30 cellular contexts compared by ENCODE assay signal in the genomic region with DNA sequence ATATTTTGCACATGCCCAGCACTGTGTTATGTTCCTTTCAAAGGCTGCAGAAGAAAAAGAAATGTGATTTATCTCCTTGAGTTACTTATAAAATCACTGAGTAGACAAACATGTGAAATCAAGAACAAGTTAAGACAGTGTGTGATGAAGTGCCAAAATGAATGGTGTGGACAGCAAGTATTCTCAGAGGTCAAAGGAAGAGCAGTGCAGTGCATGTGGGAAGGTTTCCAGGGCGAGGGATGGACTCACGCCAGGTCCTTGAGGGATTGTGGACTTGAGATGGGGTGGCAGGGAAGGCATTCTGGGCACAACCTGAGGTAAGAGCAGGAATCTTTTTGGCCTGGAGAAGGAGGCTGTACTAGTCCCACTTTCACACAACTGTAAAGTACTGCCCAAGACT.
A peak's percentile ranks its signal among the peaks of the same experiment; 100 is the strongest.
DNase-seq lines count a peak whose midpoint lies in the region; ATAC-seq and TF ChIP-seq lines count a peak whose summit lies in the region.
"Had no signal": no experiment of that assay in that cellular context is flagged by ENCODE, and none has a peak within 500 bp of the region (broad histone marks: within the 10 kb centered on the region; RNA-seq: fewer than 3 reads in every experiment).

No MANE protein-coding gene starts in this region.

- no peak overlapping the region for H3K4me3 ChIP-seq in fibroblast of pulmonary artery (replicated peaks; ENCODE audit: low read depth, low read length)
- H3K4me3 ChIP-seq in psoas muscle: no peak overlapping the region
- H3K4me3 ChIP-seq: BLaER1, body of pancreas, coronary artery, esophagus muscularis mucosa, HAP-1, neural progenitor cell had no signal

- no peaks in the 10 kb centered on the region for H3K4me1 ChIP-seq in psoas muscle
- H3K4me1 ChIP-seq: BLaER1, body of pancreas, HAP-1, neural progenitor cell had no signal

- peak in 3 of 4 donors; percentile 47 to 55 (median 49) for ATAC-seq in psoas muscle
- no peak for ATAC-seq in activated CD8-positive, alpha-beta T cell treated with anti-CD3 and anti-CD28 coated beads for 36 hours
- no peak for ATAC-seq in GM21717 (IDR thresholded peaks at IDR 0.05; ENCODE audit: unreplicated experiment)
- ATAC-seq: body of pancreas had no signal

- CTCF ChIA-PET in activated CD8-positive, alpha-beta T cell treated with anti-CD3 and anti-CD28 coated beads for 36 hours (lab: Charles Lee): no interaction called here

- H3K27ac ChIP-seq in VCaP: peak overlapping the region; percentile 52
- no peak overlapping the region for H3K27ac ChIP-seq in psoas muscle
- H3K27ac ChIP-seq: BLaER1, body of pancreas, coronary artery, neural progenitor cell had no signal

- no peaks in the 10 kb centered on the region for H3K4me1 Mint-ChIP-seq in activated CD8-positive, alpha-beta T cell treated with anti-CD3 and anti-CD28 coated beads for 36 hours (ENCODE audit: low read depth)
- H3K4me1 Mint-ChIP-seq: activated B cell treated with CpG ODN at 0.5 μM for 24 hours; activated naive CD8-positive, alpha-beta T cell treated with anti-CD3 and anti-CD28 coated beads for 36 hours; endodermal cell had no signal

- peaks cover 9% of the 10 kb centered on the region for H3K36me3 Mint-ChIP-seq in activated CD8-positive, alpha-beta T cell treated with anti-CD3 and anti-CD28 coated beads for 36 hours (ENCODE audit: low read depth)

- POLR2A ChIA-PET in activated CD8-positive, alpha-beta T cell treated with anti-CD3 and anti-CD28 coated beads for 36 hours (lab: Charles Lee): interaction anchor here (0.7 kb wide), 1 partner anchor 20 kb away, joined by 3 read pairs; no protein-coding TSS in a partner anchor

- H3K4me3 Mint-ChIP-seq in activated CD8-positive, alpha-beta T cell treated with anti-CD3 and anti-CD28 coated beads for 36 hours: no peak overlapping the region
- H3K4me3 Mint-ChIP-seq: activated B cell treated with CpG ODN at 0.5 μM for 24 hours; activated naive CD8-positive, alpha-beta T cell treated with anti-CD3 and anti-CD28 coated beads for 36 hours; endodermal cell; neural progenitor cell had no signal

- 61 to 80% (median 70%) methylated on average over 2 of the region's 2 CpGs for WGBS in psoas muscle, 3 donors

- H3K27me3 ChIP-seq in psoas muscle (ENCODE audit: insufficient read depth in 3 of 3, low read length in 2 of 3): no peaks in the 10 kb centered on the region
- H3K27me3 ChIP-seq: BLaER1, body of pancreas, esophagus muscularis mucosa, neural progenitor cell had no signal

- peaks cover 3 to 46% of the 10 kb centered on the region in 2 donors for H3K36me3 ChIP-seq in psoas muscle (ENCODE audit: insufficient read depth in 1 of 2, low read depth in 1 of 2)
- H3K36me3 ChIP-seq: HAP-1, neural progenitor cell had no signal

- TF ChIP-seq CTCF in VCaP (conservative IDR thresholded peaks at IDR 0.05) (no peak), fibroblast of pulmonary artery (IDR thresholded peaks at IDR 0.05; ENCODE audit: low read length, missing control alignments) (no peak), psoas muscle (IDR thresholded peaks at IDR 0.05) (no peak)
- TF ChIP-seq CTCF in activated CD8-positive, alpha-beta T cell treated with anti-CD3 and anti-CD28 coated beads for 36 hours (IDR thresholded peaks at IDR 0.05): no peak

- no peaks in the 10 kb centered on the region for H3K27me3 Mint-ChIP-seq in activated CD8-positive, alpha-beta T cell treated with anti-CD3 and anti-CD28 coated beads for 36 hours
- H3K27me3 Mint-ChIP-seq: activated naive CD8-positive, alpha-beta T cell treated with anti-CD3 and anti-CD28 coated beads for 36 hours had no signal

- intact Hi-C loops in psoas muscle (cut with DNase I): no loop called here
- intact Hi-C loops in activated CD8-positive, alpha-beta T cell treated with anti-CD3 and anti-CD28 coated beads for 36 hours (cut with micrococcal nuclease): no loop called here

- H3K27ac Mint-ChIP-seq in activated CD8-positive, alpha-beta T cell treated with anti-CD3 and anti-CD28 coated beads for 36 hours: no peak overlapping the region
- H3K27ac Mint-ChIP-seq: activated B cell treated with CpG ODN at 0.5 μM for 24 hours; activated naive CD8-positive, alpha-beta T cell treated with anti-CD3 and anti-CD28 coated beads for 36 hours; activated T-helper 2 cell treated with anti-CD3 and anti-CD28 coated beads, Interferon-gamma antibody, Interleukin-2, Interleukin-4, amounts not matched to agents 10 μg/mL and 5 μg/mL and 100 μg/mL, durations not matched to agents 14 hours and 24 hours and 36 hours; endodermal cell; neural progenitor cell had no signal

- no peaks in the 10 kb centered on the region for H3K9me3 ChIP-seq in psoas muscle
- H3K9me3 ChIP-seq: body of pancreas, esophagus muscularis mucosa, HAP-1 had no signal

- H3K9me3 Mint-ChIP-seq in activated CD8-positive, alpha-beta T cell treated with anti-CD3 and anti-CD28 coated beads for 36 hours: peaks cover under 1% of the 10 kb centered on the region
- H3K9me3 Mint-ChIP-seq: activated B cell treated with CpG ODN at 0.5 μM for 24 hours had no signal

- DNase-seq in EH (ENCODE audit: low read depth) (peak; percentile 61), fibroblast of pulmonary artery (ENCODE audit: low read depth) (peak; percentile 5), psoas muscle (no peak), NCI-H82 treated with DMSO at 0.1 percent for 48 hours (lab: John Stamatoyannopoulos, UW; ENCODE audit: unreplicated experiment) (no peak)
- DNase-seq in activated CD8-positive, alpha-beta T cell treated with anti-CD3 and anti-CD28 coated beads for 36 hours: no peak
- DNase-seq: ACHN; activated B cell treated with CpG ODN at 0.5 μM for 24 hours; activated CD4-positive, alpha-beta T cell treated with anti-CD3 and anti-CD28 coated beads, Interleukin-2, amount 50 U/mL, for 48 hours; activated CD8-positive, alpha-beta memory T cell treated with anti-CD3 and anti-CD28 coated beads, Interleukin-2, amount 50 U/mL, for 48 hours; activated naive CD8-positive, alpha-beta T cell treated with anti-CD3 and anti-CD28 coated beads for 36 hours; body of pancreas; COR-L47; endodermal cell; mammary epithelial cell; NCI-H1105; NCI-H1930; NCI-H2227 treated with DMSO at 0.1 percent for 48 hours; NCI-H774; small intestine; stimulated activated CD4-positive, alpha-beta T cell treated with anti-CD3 and anti-CD28 coated beads, Interleukin-2, amount 100 ng/mL, for 24 hours; substantia nigra; T-helper 9 cell had no signal

Comparison
In these comparisons a context has a peak if more than half of its experiments do, and no peak if none do; other contexts are left out.
1. DNase-seq: peak in EH (single experiment) and fibroblast of pulmonary artery (single experiment); none in psoas muscle (0 of 2), activated CD8-positive, alpha-beta T cell treated with anti-CD3 and anti-CD28 coated beads for 36 hours (single experiment) and NCI-H82 treated with DMSO at 0.1 percent for 48 hours (single experiment).
2. ATAC-seq: peak in psoas muscle (3 of 4); none in activated CD8-positive, alpha-beta T cell treated with anti-CD3 and anti-CD28 coated beads for 36 hours (single experiment) and GM21717 (single experiment).